Comparison of ENCODE assay signal across 21 cellular contexts in genomic region chr10:95414016-95414830, GRCh38.
A peak's percentile ranks its signal among the peaks of the same experiment; 100 is the strongest.
DNase-seq lines count a peak whose midpoint lies in the region; ATAC-seq and TF ChIP-seq lines count a peak whose summit lies in the region.
"Had no signal": no experiment of that assay in that cellular context is flagged by ENCODE, and none has a peak within 500 bp of the region (broad histone marks: within the 10 kb centered on the region; RNA-seq: fewer than 3 reads in every experiment).

No MANE protein-coding gene starts in this region.

- no peaks in the 10 kb centered on the region for H3K4me1 Mint-ChIP-seq in CD8-positive, alpha-beta memory T cell
- H3K4me1 Mint-ChIP-seq: activated naive CD4-positive, alpha-beta T cell treated with anti-CD3 and anti-CD28 coated beads, Interleukin-2, amount 50 U/mL, for 24 hours; CD14-positive monocyte; central memory CD8-positive, alpha-beta T cell had no signal

- H3K9me3 ChIP-seq in BLaER1 (no peaks in the 10 kb centered on the region), gastrocnemius medialis (no peaks in the 10 kb centered on the region)
- no peaks in the 10 kb centered on the region for H3K9me3 ChIP-seq in CD8-positive, alpha-beta memory T cell (ENCODE audit: low read length)
- H3K9me3 ChIP-seq: spleen had no signal

- no peaks in the 10 kb centered on the region for H3K27me3 ChIP-seq in BLaER1
- peaks cover 0 to 9% (median 0%) of the 10 kb centered on the region in 45 donors for H3K27me3 ChIP-seq in dorsolateral prefrontal cortex
- H3K27me3 ChIP-seq in layer of hippocampus (ENCODE audit: control insufficient read depth, insufficient read depth, low read length): no peaks in the 10 kb centered on the region
- no peaks in the 10 kb centered on the region for H3K27me3 ChIP-seq in gastrocnemius medialis
- H3K27me3 ChIP-seq in CD8-positive, alpha-beta memory T cell (ENCODE audit: insufficient read depth, low read length, poor library complexity, severe bottlenecking): no peaks in the 10 kb centered on the region
- H3K27me3 ChIP-seq: spleen had no signal

- POLR2A ChIA-PET in CD8-positive, alpha-beta memory T cell (lab: Charles Lee): no interaction called here

- TF ChIP-seq CTCF in dorsolateral prefrontal cortex (IDR thresholded peaks at IDR 0.05 in 54 of 56, conservative IDR thresholded peaks at IDR 0.05 in 2 of 56; ENCODE audit: low read depth in 1 of 56, partially characterized antibody in 56 of 56): no peak
- no peak for TF ChIP-seq CTCF in gastrocnemius medialis (IDR thresholded peaks at IDR 0.05 in 4 of 5, conservative IDR thresholded peaks at IDR 0.05 in 1 of 5)

- DNase-seq in dorsolateral prefrontal cortex (no peak), gastrocnemius medialis (peak in 1 of 2 donors; percentile 49), ureter (ENCODE audit: low spot score) (no peak), DMS153 treated with DMSO at 0.1 percent for 48 hours (lab: John Stamatoyannopoulos, UW; ENCODE audit: unreplicated experiment) (no peak), NCI-H2081 (lab: John Stamatoyannopoulos, UW) (no peak)
- no peak for DNase-seq in CD8-positive, alpha-beta memory T cell
- DNase-seq: activated T-cell treated with anti-CD3 and anti-CD28 coated beads, Interleukin-2, amount 50 U/mL, for 1 hour; EL; mesenchymal stem cell; MM.1S; NCI-H187 treated with DMSO at 0.1 percent for 48 hours; NCI-H524 treated with DMSO at 0.1 percent for 48 hours; spleen; stimulated activated naive CD4-positive, alpha-beta T cell had no signal

- H4K20me1 ChIP-seq in BLaER1: peaks cover 21% of the 10 kb centered on the region; the same call in 1 of the 2 replicates

- H3K4me3 Mint-ChIP-seq in CD8-positive, alpha-beta memory T cell: no peak overlapping the region
- H3K4me3 Mint-ChIP-seq: activated naive CD4-positive, alpha-beta T cell treated with anti-CD3 and anti-CD28 coated beads, Interleukin-2, amount 50 U/mL, for 24 hours; CD14-positive monocyte; central memory CD8-positive, alpha-beta T cell had no signal

- CTCF ChIA-PET in CD8-positive, alpha-beta memory T cell (lab: Charles Lee): interaction anchor here (0.7 kb wide), 1 partner anchor 120 kb away, joined by 3 read pairs; no protein-coding TSS in a partner anchor

- no peak for TF ChIP-seq POLR2A in gastrocnemius medialis (IDR thresholded peaks at IDR 0.05)

- H3K4me1 ChIP-seq in BLaER1 (peaks cover 71% of the 10 kb centered on the region), gastrocnemius medialis (peaks cover 55% of the 10 kb centered on the region in 2 donors)
- H3K4me1 ChIP-seq in CD8-positive, alpha-beta memory T cell (ENCODE audit: insufficient read depth, low read length): no peaks in the 10 kb centered on the region

- H3K4me3 ChIP-seq in BLaER1: peak overlapping the region; percentile 79
- H3K4me3 ChIP-seq in dorsolateral prefrontal cortex: peak overlapping the region in 28 of 59 donors; percentile 1 to 68 (median 48)
- peak overlapping the region; percentile 55 to 71 (median 62) for H3K4me3 ChIP-seq in gastrocnemius medialis
- no peak overlapping the region for H3K4me3 ChIP-seq in CD8-positive, alpha-beta memory T cell (ENCODE audit: low read length)
- H3K4me3 ChIP-seq: SK-N-MC, spleen had no signal

- ATAC-seq in gastrocnemius medialis: peak; percentile 18 to 46
- ATAC-seq: HCT116 had no signal

- no peak overlapping the region for H3K27ac Mint-ChIP-seq in CD8-positive, alpha-beta memory T cell
- H3K27ac Mint-ChIP-seq: activated naive CD4-positive, alpha-beta T cell treated with anti-CD3 and anti-CD28 coated beads, Interleukin-2, amount 50 U/mL, for 24 hours; CD14-positive monocyte had no signal

- no peaks in the 10 kb centered on the region for H3K27me3 Mint-ChIP-seq in CD8-positive, alpha-beta memory T cell
- H3K27me3 Mint-ChIP-seq: activated naive CD4-positive, alpha-beta T cell treated with anti-CD3 and anti-CD28 coated beads, Interleukin-2, amount 50 U/mL, for 24 hours; central memory CD8-positive, alpha-beta T cell had no signal

- peaks cover 14% of the 10 kb centered on the region for H3K36me3 ChIP-seq in BLaER1
- H3K36me3 ChIP-seq in gastrocnemius medialis: peaks cover 0 to 8% of the 10 kb centered on the region in 2 donors
- H3K36me3 ChIP-seq in CD8-positive, alpha-beta memory T cell (ENCODE audit: insufficient read depth, low read length): no peaks in the 10 kb centered on the region

- H3K36me3 Mint-ChIP-seq in CD8-positive, alpha-beta memory T cell: peaks cover 0 to 4% (median 0%) of the 10 kb centered on the region in 3 donors
- H3K36me3 Mint-ChIP-seq: activated naive CD4-positive, alpha-beta T cell treated with anti-CD3 and anti-CD28 coated beads, Interleukin-2, amount 50 U/mL, for 24 hours; CD14-positive monocyte had no signal

- in situ Hi-C loops in gastrocnemius medialis (cut with MboI; ENCODE audit: low sequenced_read_pairs in 4 of 4): no loop called here

- H3K4me2 ChIP-seq in BLaER1: peak overlapping the region; percentile 89

- intact Hi-C loops in dorsolateral prefrontal cortex (cut with DNase I) (no loop called here), gastrocnemius medialis (cut with DNase I; ENCODE audit: low total_unique reads) (loop anchor here (2.0 kb wide), 1 partner anchor 65 kb away; no protein-coding TSS in a partner anchor)

- no peaks in the 10 kb centered on the region for H3K9me3 Mint-ChIP-seq in CD8-positive, alpha-beta memory T cell
- H3K9me3 Mint-ChIP-seq: activated naive CD4-positive, alpha-beta T cell treated with anti-CD3 and anti-CD28 coated beads, Interleukin-2, amount 50 U/mL, for 24 hours; central memory CD8-positive, alpha-beta T cell had no signal

- peak overlapping the region; percentile 93 for H3K9ac ChIP-seq in BLaER1

- H3K27ac ChIP-seq in BLaER1 (peak overlapping the region; percentile 96), dorsolateral prefrontal cortex (peak overlapping the region in 57 of 59 donors; percentile 27 to 97 (median 78)), layer of hippocampus (ENCODE audit: low read depth, low read length) (peak overlapping the region; percentile 72), gastrocnemius medialis (peak overlapping the region; percentile 91 to 98 (median 97))
- H3K27ac ChIP-seq in CD8-positive, alpha-beta memory T cell (ENCODE audit: low read depth, low read length): no peak overlapping the region
- H3K27ac ChIP-seq: SK-N-MC, spleen had no signal
